11 cellular contexts compared by ENCODE assay signal in the genomic region with DNA sequence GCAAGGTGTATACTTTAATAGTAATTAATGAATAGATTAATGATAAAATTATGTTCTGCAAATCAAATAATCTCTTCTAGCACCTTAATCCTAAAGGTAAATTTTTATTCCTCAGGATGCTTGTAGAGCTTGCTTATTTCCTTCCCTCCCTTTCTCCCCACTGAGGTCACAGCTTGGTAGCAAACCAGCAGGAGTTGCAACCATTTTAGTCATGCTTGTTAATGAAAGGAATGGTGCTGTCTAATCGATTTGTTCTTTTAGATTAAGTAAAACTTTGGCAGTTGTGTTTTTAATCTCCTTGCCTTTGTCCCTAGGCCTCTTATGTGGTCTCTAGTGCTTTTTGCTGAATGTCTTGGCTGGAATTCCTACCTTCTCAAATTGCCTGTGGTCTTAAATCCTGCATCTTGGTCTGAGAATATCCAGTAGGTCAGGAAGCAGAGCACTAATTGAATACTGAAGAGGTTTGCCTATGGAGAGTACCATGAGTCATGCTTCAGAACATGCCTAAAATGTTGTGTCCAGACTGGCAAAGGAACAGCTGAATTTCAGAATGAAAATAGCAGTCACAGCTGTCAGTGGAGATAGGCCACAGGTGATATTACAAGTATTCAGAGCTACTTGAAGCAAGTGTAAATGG. TPM values are rescaled to one million over a fixed set of nuclear protein-coding genes. Genes with fewer than 3 reads are reported as not detected.
DNase-seq lines count a peak whose midpoint lies in the region; ATAC-seq, FAIRE-seq and TF ChIP-seq lines count a peak whose summit lies in the region.
"Had no signal": no experiment of that assay in that cellular context is flagged by ENCODE, and none has a peak within 500 bp of the region (broad histone marks: within the 10 kb centered on the region; RNA-seq: fewer than 3 reads in every experiment).

No MANE protein-coding gene starts in this region.

- H3K4me3 ChIP-seq in epithelial cell of proximal tubule (ENCODE audit: low read depth, low read length) (no peak overlapping the region), small intestine (ENCODE audit: low read depth in 1 of 2, low read length in 2 of 2) (no peak overlapping the region)

- peak overlapping the region in 2 of 3 experiments; percentile 8 to 70 for H3K27ac Mint-ChIP-seq in nephron
- H3K27ac Mint-ChIP-seq: stimulated activated memory B cell treated with anti-CD40 and anti-IgM and Interleukin-4, amounts not matched to agents 10 μg/mL and 1 μg/mL and 100 μg/mL, for 72 hours had no signal

- WGBS in small intestine, 3 donors, result 30 to 48% (median 31%) methylated on average over 1 of the region's 1 CpG

- H3K9me3 ChIP-seq in small intestine (ENCODE audit: control insufficient read depth, low read depth), result no peaks in the 10 kb centered on the region

- H3K4me1 Mint-ChIP-seq in nephron, result peaks cover 37% of the 10 kb centered on the region
- H3K4me1 Mint-ChIP-seq: stimulated activated memory B cell treated with anti-CD40 and anti-IgM and Interleukin-4, amounts not matched to agents 10 μg/mL and 1 μg/mL and 100 μg/mL, for 72 hours had no signal

- no peak for FAIRE-seq in small intestine (lab: Jason Lieb, UNC)

- no peaks in the 10 kb centered on the region for H3K36me3 Mint-ChIP-seq in nephron (ENCODE audit: low read depth)
- H3K36me3 Mint-ChIP-seq: stimulated activated memory B cell treated with anti-CD40 and anti-IgM and Interleukin-4, amounts not matched to agents 10 μg/mL and 1 μg/mL and 100 μg/mL, for 72 hours had no signal

- TF ChIP-seq CTCF in epithelial cell of proximal tubule (conservative IDR thresholded peaks at IDR 0.05; ENCODE audit: low read depth, low read length), result no peak
- no peak for TF ChIP-seq CTCF in nephron (IDR thresholded peaks at IDR 0.05; ENCODE audit: unreplicated experiment in 3 of 3)

- no peaks in the 10 kb centered on the region for H3K27me3 Mint-ChIP-seq in nephron (ENCODE audit: low read depth)
- H3K27me3 Mint-ChIP-seq: stimulated activated memory B cell treated with anti-CD40 and anti-IgM and Interleukin-4, amounts not matched to agents 10 μg/mL and 1 μg/mL and 100 μg/mL, for 72 hours had no signal

- ATAC-seq in GM19324 (IDR thresholded peaks at IDR 0.05; ENCODE audit: low FRiP score, unreplicated experiment), result no peak
- ATAC-seq: stimulated activated memory B cell treated with anti-CD40 and anti-IgM and Interleukin-4, amounts not matched to agents 10 μg/mL and 1 μg/mL and 100 μg/mL, for 72 hours had no signal

- in situ Hi-C loops in ACHN (cut with HindIII; ENCODE audit: low pct_ligation_motif_present, low pct_unique_long_range_greater_than_20kb, low sequenced_read_pairs), result no loop called here

- no peaks in the 10 kb centered on the region for H3K27me3 ChIP-seq in small intestine (ENCODE audit: control insufficient read depth in 2 of 2, insufficient read depth in 2 of 2, low read length in 2 of 2)

- no peaks in the 10 kb centered on the region for H3K9me3 Mint-ChIP-seq in nephron
- H3K9me3 Mint-ChIP-seq: stimulated activated memory B cell treated with anti-CD40 and anti-IgM and Interleukin-4, amounts not matched to agents 10 μg/mL and 1 μg/mL and 100 μg/mL, for 72 hours had no signal

- peak overlapping the region in 2 of 3 experiments; percentile 43 to 63 for H3K4me3 Mint-ChIP-seq in nephron
- H3K4me3 Mint-ChIP-seq: stimulated activated memory B cell treated with anti-CD40 and anti-IgM and Interleukin-4, amounts not matched to agents 10 μg/mL and 1 μg/mL and 100 μg/mL, for 72 hours had no signal

- DNase-seq in ELR (ENCODE audit: low read depth) (peak; percentile 10), NCI-H2171 treated with DMSO at 0.1 percent for 48 hours (lab: John Stamatoyannopoulos, UW) (peak; percentile 63), epithelial cell of proximal tubule (ENCODE audit: low read depth) (peak; percentile 7), ACHN (no peak), small intestine (no peak)
- no peak for DNase-seq in activated CD4-positive, CD25-positive, alpha-beta regulatory T cell (lab: John Stamatoyannopoulos, UW)
- DNase-seq: H7, NCI-H526 had no signal

- H3K4me1 ChIP-seq in small intestine (ENCODE audit: control insufficient read depth in 2 of 2, insufficient read depth in 1 of 2, low read depth in 1 of 2, low read length in 1 of 2), result no peaks in the 10 kb centered on the region

- no peaks in the 10 kb centered on the region for H3K36me3 ChIP-seq in small intestine (ENCODE audit: control insufficient read depth in 2 of 2, insufficient read depth in 2 of 2, low read length in 2 of 2)

- H3K27ac ChIP-seq in small intestine (ENCODE audit: low read depth in 1 of 2, low read length in 1 of 2), result no peak overlapping the region

RNA-seq across cellular contexts. Expression of gene RWDD3, which starts 36.3 kb away (rescaled TPM):
- total RNA-seq in epithelial cell of proximal tubule, result 9.8 and 16.7 TPM in 2 replicates
- polyA plus RNA-seq in small intestine, result 10 to 100 TPM; 18.1 to 25.7 (median 21.9) TPM

Comparison
In these comparisons a context has a peak if more than half of its experiments do, and no peak if none do; other contexts are left out.
1. DNase-seq: peak in ELR (single experiment), NCI-H2171 treated with DMSO at 0.1 percent for 48 hours (single experiment) and epithelial cell of proximal tubule (single experiment); none in ACHN (single experiment), small intestine (single experiment) and activated CD4-positive, CD25-positive, alpha-beta regulatory T cell (0 of 4).